20 cellular contexts compared by ENCODE assay signal in the genomic region with DNA sequence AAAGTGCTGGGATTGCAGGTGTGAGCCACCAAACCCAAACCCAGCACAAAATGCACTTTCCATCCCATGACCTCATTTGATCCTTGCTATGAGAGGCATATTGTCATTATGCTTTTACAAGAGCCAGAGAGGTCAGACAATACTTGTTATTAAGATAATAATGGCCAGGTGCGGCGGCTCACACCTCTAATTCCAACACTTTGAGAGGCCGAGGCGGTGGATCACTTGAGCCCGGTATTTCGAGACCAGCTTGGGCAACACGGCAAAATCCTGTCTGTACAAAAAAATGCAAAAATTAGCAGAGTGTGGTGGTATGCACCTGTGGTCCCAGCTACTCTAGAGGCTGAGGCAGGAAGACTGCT. TPM values are rescaled to one million over a fixed set of nuclear protein-coding genes. Genes with fewer than 3 reads are reported as not detected.
"Had no signal": no experiment of that assay in that cellular context is flagged by ENCODE, and none has a peak within 500 bp of the region (broad histone marks: within the 10 kb centered on the region; RNA-seq: fewer than 3 reads in every experiment).

No MANE protein-coding gene starts in this region.

- H3K27ac Mint-ChIP-seq: activated naive CD8-positive, alpha-beta T cell treated with anti-CD3 and anti-CD28 coated beads for 36 hours; immature natural killer cell; natural killer cell; stimulated activated effector memory CD8-positive, alpha-beta T cell treated with anti-CD3 and anti-CD28 coated beads, Interleukin-12 subunit alpha, Interleukin-12 subunit beta, amount 100 ng/mL, for 72 hours; T-helper 1 cell treated with Interleukin-12 subunit alpha and Interleukin-12 subunit beta and Interleukin-4 antibody, amounts not matched to agents 30 μg/mL and 1 μg/mL, for 36 hours; WTC11 had no signal

- H3K27ac ChIP-seq: epithelial cell of prostate, left lung, upper lobe of left lung had no signal

- H3K4me3 ChIP-seq: left lung, prostate gland, stomach, upper lobe of left lung had no signal

- H3K36me3 ChIP-seq: left lung, prostate gland, upper lobe of left lung had no signal

- H3K9me3 ChIP-seq: prostate gland, stomach, upper lobe of left lung had no signal

- H3K9me3 Mint-ChIP-seq: activated naive CD8-positive, alpha-beta T cell treated with anti-CD3 and anti-CD28 coated beads for 36 hours; immature natural killer cell; mesothelial cell of epicardium; natural killer cell; stimulated activated effector memory CD8-positive, alpha-beta T cell treated with anti-CD3 and anti-CD28 coated beads, Interleukin-12 subunit alpha, Interleukin-12 subunit beta, amount 100 ng/mL, for 72 hours; T-helper 1 cell treated with Interleukin-12 subunit alpha and Interleukin-12 subunit beta and Interleukin-4 antibody, amounts not matched to agents 30 μg/mL and 1 μg/mL, for 36 hours; WTC11 had no signal

- DNase-seq: left lung, mammary epithelial cell had no signal

- H3K4me3 Mint-ChIP-seq: activated naive CD8-positive, alpha-beta T cell treated with anti-CD3 and anti-CD28 coated beads for 36 hours; immature natural killer cell; mesothelial cell of epicardium; natural killer cell; stimulated activated effector memory CD8-positive, alpha-beta T cell treated with anti-CD3 and anti-CD28 coated beads, Interleukin-12 subunit alpha, Interleukin-12 subunit beta, amount 100 ng/mL, for 72 hours; T-helper 1 cell treated with Interleukin-12 subunit alpha and Interleukin-12 subunit beta and Interleukin-4 antibody, amounts not matched to agents 30 μg/mL and 1 μg/mL, for 36 hours; WTC11 had no signal

- H3K36me3 Mint-ChIP-seq: activated naive CD8-positive, alpha-beta T cell treated with anti-CD3 and anti-CD28 coated beads for 36 hours; immature natural killer cell; natural killer cell; stimulated activated effector memory CD8-positive, alpha-beta T cell treated with anti-CD3 and anti-CD28 coated beads, Interleukin-12 subunit alpha, Interleukin-12 subunit beta, amount 100 ng/mL, for 72 hours; WTC11 had no signal

- H3K27me3 ChIP-seq: left lung, stomach, upper lobe of left lung had no signal

RNA-seq across cellular contexts. Expression of gene IL17B, which starts 55.9 kb away (rescaled TPM):
- total RNA-seq: activated CD8-positive, alpha-beta memory T cell treated with anti-CD3 and anti-CD28 coated beads for 36 hours; activated naive CD8-positive, alpha-beta T cell treated with anti-CD3 and anti-CD28 coated beads for 36 hours; bronchial epithelial cell; cerebellum; glomerular endothelial cell; kidney epithelial cell; mesothelial cell of epicardium; natural killer cell; osteocyte; temporal lobe; WTC11 had no signal
- polyA plus RNA-seq: immature natural killer cell, mammary epithelial cell had no signal
